15 cellular contexts compared by ENCODE assay signal in genomic region chr10:110274072-110274627, GRCh38. TPM values are rescaled to one million over a fixed set of nuclear protein-coding genes. Genes with fewer than 3 reads are reported as not detected.
A peak's percentile ranks its signal among the peaks of the same experiment; 100 is the strongest.
DNase-seq lines count a peak whose midpoint lies in the region; ATAC-seq, FAIRE-seq and TF ChIP-seq lines count a peak whose summit lies in the region.
"Had no signal": no experiment of that assay in that cellular context is flagged by ENCODE, and none has a peak within 500 bp of the region (broad histone marks: within the 10 kb centered on the region; RNA-seq: fewer than 3 reads in every experiment).

No MANE protein-coding gene starts in this region.

- no peak for TF ChIP-seq EP300 in K562 (IDR thresholded peaks at IDR 0.05; ENCODE audit: low read length)

- H3K79me2 ChIP-seq in K562 (ENCODE audit: control insufficient read depth, insufficient read depth, low read length) (peaks cover 4% of the 10 kb centered on the region; the same call in 2 of the 3 replicates), neural progenitor cell (ENCODE audit: low read depth) (no peaks in the 10 kb centered on the region)

- no peaks in the 10 kb centered on the region for H3K36me3 Mint-ChIP-seq in neural progenitor cell

- peaks cover 18% of the 10 kb centered on the region for H3K4me1 Mint-ChIP-seq in neural progenitor cell

- H3K4me3 ChIP-seq in K562: no peak overlapping the region
- no peak overlapping the region for H3K4me3 ChIP-seq in neural progenitor cell
- H3K4me3 ChIP-seq: right lobe of liver had no signal

- H3K4me2 ChIP-seq in K562 (ENCODE audit: insufficient read depth, low read length) (no peak overlapping the region), neural progenitor cell (peak overlapping the region; percentile 36)
- H3K4me2 ChIP-seq: SK-N-SH had no signal

- H3K9ac ChIP-seq in K562 (ENCODE audit: insufficient read depth in 1 of 2, low read depth in 2 of 2, low read length in 2 of 2): no peak overlapping the region
- H3K9ac ChIP-seq in neural progenitor cell: no peak overlapping the region
- H3K9ac ChIP-seq: SK-N-SH had no signal

- no peak overlapping the region for H2AFZ ChIP-seq in K562 (ENCODE audit: low read depth, low read length)
- no peak overlapping the region for H2AFZ ChIP-seq in neural progenitor cell (replicated peaks)

- H3K36me3 ChIP-seq in K562 (ENCODE audit: control insufficient read depth, insufficient read depth, low read length): no peaks in the 10 kb centered on the region; the same call in 2 of the 3 replicates
- H3K36me3 ChIP-seq in neural progenitor cell: no peaks in the 10 kb centered on the region
- H3K36me3 ChIP-seq: right lobe of liver had no signal

- no peaks in the 10 kb centered on the region for H3K27me3 Mint-ChIP-seq in neural progenitor cell (ENCODE audit: insufficient read depth, low read depth)
- H3K27me3 Mint-ChIP-seq: CD4-positive, CD25-positive, alpha-beta regulatory T cell had no signal

- H3K27ac ChIP-seq in K562 (ENCODE audit: extremely low read depth, low read depth, low read length): no peak overlapping the region
- H3K27ac ChIP-seq in neural progenitor cell: no peak overlapping the region
- H3K27ac ChIP-seq: right lobe of liver had no signal

- peak; percentile 32 for FAIRE-seq in K562 (lab: Jason Lieb, UNC)

- CTCF ChIA-PET in K562 (lab: Yijun Ruan, JAX; ENCODE audit: low intra/inter-chr PET ratio): interaction anchor here (1.0 kb wide), 1 partner anchor 135 kb away, joined by 3 read pairs; no protein-coding TSS in a partner anchor

- H3K27ac Mint-ChIP-seq in neural progenitor cell: no peak overlapping the region

- TF ChIP-seq RAD21 in K562 (CRISPR knock-in tag; conservative IDR thresholded peaks at IDR 0.05 in 1 of 2, IDR thresholded peaks at IDR 0.05 in 1 of 2): no peak

- no peak overlapping the region for H3K4me3 Mint-ChIP-seq in neural progenitor cell
- H3K4me3 Mint-ChIP-seq: IgD-negative memory B cell had no signal

- BruUV-seq in K562 (replicated peaks; lab: Mats Ljungman, UMichigan): no TSS peak

- H3K9me3 ChIP-seq in K562 (replicated peaks; ENCODE audit: control insufficient read depth, insufficient read depth, low read depth, low read length) (no peaks in the 10 kb centered on the region), neural progenitor cell (ENCODE audit: low read depth) (no peaks in the 10 kb centered on the region)
- H3K9me3 ChIP-seq: right lobe of liver, SK-N-SH had no signal

- intact Hi-C loops in K562 (cut with micrococcal nuclease): no loop called here
- intact Hi-C loops in posterior vena cava (cut with DNase I): loop anchor here (5.0 kb wide), 1 partner anchor 47 kb away; no protein-coding TSS in a partner anchor

- DNase-seq in GM10266 (ENCODE audit: extremely low spot score): peak; percentile 12
- no peak for DNase-seq in K562 (ENCODE audit: extremely low read depth in 1 of 4, low spot score in 3 of 4)
- DNase-seq in neural progenitor cell (ENCODE audit: low spot score): no peak
- no peak for DNase-seq in posterior vena cava (ENCODE audit: low spot score)
- no peak for DNase-seq in HT-29 (ENCODE audit: low spot score)
- DNase-seq in NCI-H2029 treated with DMSO at 0.1 percent for 48 hours (lab: John Stamatoyannopoulos, UW): no peak
- DNase-seq: activated CD8-positive, alpha-beta memory T cell treated with anti-CD3 and anti-CD28 coated beads, Interleukin-2, amount 50 U/mL, for 48 hours; CD4-positive, CD25-positive, alpha-beta regulatory T cell; GDM1; NCI-H146; SK-N-SH had no signal

- ATAC-seq in HG03196 (IDR thresholded peaks at IDR 0.05; ENCODE audit: unreplicated experiment) (peak; percentile 36), K562 (peak; percentile 24; the same call in 1 of the 3 replicates), HG02763 (IDR thresholded peaks at IDR 0.05; ENCODE audit: unreplicated experiment) (no peak)

- in situ Hi-C loops in K562 (cut with MboI): no loop called here

- no peaks in the 10 kb centered on the region for H3K9me1 ChIP-seq in K562 (ENCODE audit: control insufficient read depth, insufficient read depth, low read length)

- H3F3A ChIP-seq in neural progenitor cell (ENCODE audit: low read depth): peaks cover 5% of the 10 kb centered on the region

- H3K4me1 ChIP-seq in K562 (replicated peaks in 1 of 2; ENCODE audit: control insufficient read depth in 2 of 2, insufficient read depth in 2 of 2, low read length in 2 of 2) (peaks cover 0 to 12% of the 10 kb centered on the region in 2 experiments; a peak in 3 of 5 replicates), neural progenitor cell (peaks cover 14% of the 10 kb centered on the region)

- no peak for TF ChIP-seq POLR2A in K562 (conservative IDR thresholded peaks at IDR 0.05)

- POLR2A ChIA-PET in K562 (lab: Yijun Ruan, JAX): interaction anchor here (1.6 kb wide), 1 partner anchor 16 kb away, joined by 4 read pairs; no protein-coding TSS in a partner anchor

- no peaks in the 10 kb centered on the region for H3K9me3 Mint-ChIP-seq in neural progenitor cell
- H3K9me3 Mint-ChIP-seq: CD4-positive, CD25-positive, alpha-beta regulatory T cell; IgD-negative memory B cell had no signal

- TF ChIP-seq CTCF in GM10266 (IDR thresholded peaks at IDR 0.05; ENCODE audit: control insufficient read depth, insufficient read depth, low read depth, missing control alignments) (no peak), K562 (IDR thresholded peaks at IDR 0.05 in 2 of 3, conservative IDR thresholded peaks at IDR 0.05 in 1 of 3; ENCODE audit: insufficient read depth in 2 of 3, low read depth in 1 of 3, low read length in 3 of 3) (no peak), neural progenitor cell (IDR thresholded peaks at IDR 0.05) (no peak)

- no peaks in the 10 kb centered on the region for H3K27me3 ChIP-seq in K562 (ENCODE audit: control insufficient read depth in 2 of 2, insufficient read depth in 2 of 2, low read length in 2 of 2)
- H3K27me3 ChIP-seq in neural progenitor cell: no peaks in the 10 kb centered on the region
- H3K27me3 ChIP-seq: right lobe of liver had no signal

- H4K20me1 ChIP-seq in K562 (replicated peaks; ENCODE audit: control insufficient read depth, insufficient read depth, low read length) (0 out of 2 replicates have a peak, but pooled peaks cover 3% of the 10 kb centered on the region), neural progenitor cell (ENCODE audit: low read depth) (peaks cover 14% of the 10 kb centered on the region)

TF ChIP-seq in K562, 482 proteins besides CTCF, POLR2A, EP300 and RAD21:
- TF ChIP-seq MYNN (IDR thresholded peaks at IDR 0.05): peak; percentile 90
- TF ChIP-seq MYNN (CRISPR knock-in tag; IDR thresholded peaks at IDR 0.05): no peak
- TF ChIP-seq KDM4B (IDR thresholded peaks at IDR 0.05; ENCODE audit: borderline replicate concordance in 2 of 2, low read depth in 1 of 2): no peak

RNA-seq across cellular contexts. Expression of gene SMNDC1, which starts 30.6 kb away (rescaled TPM):
- 9.7 and 38.1 TPM in 2 replicates for total RNA-seq in K562 (2011; cell fraction: chromatin; rRNA removed; ENCODE audit: low replicate concordance)
- total RNA-seq in K562 (2011; cell fraction: nucleolus; rRNA removed): 5.0 and 6.8 TPM in 2 replicates
- 15.5 and 22.4 TPM in 2 replicates for total RNA-seq in K562 (2011; cell fraction: nucleoplasm; rRNA removed)
- total RNA-seq in K562 (2014; rRNA removed): 3.6 and 6.8 TPM in 2 replicates
- total RNA-seq in K562 (2014; rRNA removed; fragmentation: Illumina TruSeq; extraction: Trizol): 12.3 and 13.9 TPM in 2 replicates
- 11.7 and 11.9 TPM in 2 replicates for total RNA-seq in K562 (2015; rRNA removed; fragmentation: Illumina TruSeq; extraction: Trizol)
- total RNA-seq in K562 (2021): 28.1 and 35.8 TPM in 2 replicates
- polyA plus RNA-seq in K562 (2011; rRNA removed): 10.9 and 15.7 TPM in 2 replicates
- polyA plus RNA-seq in K562 (2011; cell fraction: cytosol; rRNA removed): 2.4 and 4.8 TPM in 2 replicates
- polyA plus RNA-seq in K562 (2011; cell fraction: nucleus; rRNA removed): 5.4 and 8.3 TPM in 2 replicates
- polyA plus RNA-seq in K562 (2012): 15.3 and 17.9 TPM in 2 replicates
- 24.1 and 30.1 TPM in 2 replicates for polyA plus RNA-seq in K562 (2014; fragmentation: Illumina TruSeq; extraction: Trizol)
- 1 to 10 TPM; 9.2 to 9.9 TPM for polyA plus RNA-seq in K562 (2014; fragmentation: Nextera tagmentation; extraction: Ambion mirVana)
- 17.4 and 19.5 TPM in 2 replicates for polyA plus RNA-seq in K562 (2014; rRNA removed)
- 11.9 and 19.0 TPM in 2 replicates for polyA minus RNA-seq in K562 (2011; rRNA and poly(A)+ RNA removed)
- 10.0 and 14.2 TPM in 2 replicates for polyA minus RNA-seq in K562 (2011; cell fraction: cytosol; rRNA and poly(A)+ RNA removed)
- polyA minus RNA-seq in K562 (2011; cell fraction: nucleus; rRNA and poly(A)+ RNA removed): 13.2 and 30.7 TPM in 2 replicates
- total RNA-seq in neural progenitor cell (ENCODE audit: low replicate concordance): 11.7 and 18.1 TPM in 2 replicates
- total RNA-seq in posterior vena cava: 10 to 100 TPM; 26.4 to 28.1 TPM
- total RNA-seq in HT-29 (2014; rRNA removed; shearing (Covaris generic)): 3.3 and 6.8 TPM in 2 replicates
